In genomic region chr13:105929486-105929885, GRCh38 we compare ENCODE assay signal across 24 cellular contexts.
"Had no signal": no experiment of that assay in that cellular context is flagged by ENCODE, and none has a peak within 500 bp of the region (broad histone marks: within the 10 kb centered on the region; RNA-seq: fewer than 3 reads in every experiment).

No MANE protein-coding gene starts in this region.

- ATAC-seq: gastroesophageal sphincter; left cardiac atrium; left ventricle myocardium superior; naive thymus-derived CD8-positive, alpha-beta T cell; stimulated activated effector memory CD8-positive, alpha-beta T cell treated with anti-CD3 and anti-CD28 coated beads, Interleukin-12 subunit alpha, Interleukin-12 subunit beta, amount 100 ng/mL, for 72 hours; stimulated activated naive CD8-positive, alpha-beta T cell treated with anti-CD3 and anti-CD28 coated beads, Interleukin-15, Interleukin-2, amounts not matched to agents 100 U/mL and 50 U/mL, for 24 hours had no signal

- H3K27me3 ChIP-seq: esophagus muscularis mucosa, gastroesophageal sphincter, right atrium auricular region, sigmoid colon, suprapubic skin, thyroid gland had no signal

- H3K27me3 Mint-ChIP-seq: type B pancreatic cell had no signal

- H3K4me1 Mint-ChIP-seq: immature natural killer cell; naive thymus-derived CD8-positive, alpha-beta T cell; stimulated activated effector memory CD8-positive, alpha-beta T cell treated with anti-CD3 and anti-CD28 coated beads, Interleukin-12 subunit alpha, Interleukin-12 subunit beta, amount 100 ng/mL, for 72 hours had no signal

- FAIRE-seq: endometrium, kidney, small intestine, urothelium cell line had no signal

- H3K27ac ChIP-seq: epithelial cell of prostate, esophagus muscularis mucosa, gastroesophageal sphincter, right atrium auricular region, sigmoid colon, suprapubic skin, thyroid gland had no signal

- H3K4me1 ChIP-seq: right atrium auricular region, sigmoid colon, suprapubic skin had no signal

- H3K36me3 Mint-ChIP-seq: immature natural killer cell; naive thymus-derived CD8-positive, alpha-beta T cell; stimulated activated effector memory CD8-positive, alpha-beta T cell treated with anti-CD3 and anti-CD28 coated beads, Interleukin-12 subunit alpha, Interleukin-12 subunit beta, amount 100 ng/mL, for 72 hours; type B pancreatic cell had no signal

- H3K27ac Mint-ChIP-seq: immature natural killer cell; naive thymus-derived CD8-positive, alpha-beta T cell; stimulated activated effector memory CD8-positive, alpha-beta T cell treated with anti-CD3 and anti-CD28 coated beads, Interleukin-12 subunit alpha, Interleukin-12 subunit beta, amount 100 ng/mL, for 72 hours; type B pancreatic cell had no signal

- H3K4me3 ChIP-seq: esophagus muscularis mucosa, gastroesophageal sphincter, right atrium auricular region, sigmoid colon, suprapubic skin, thyroid gland had no signal

- H3K4me3 Mint-ChIP-seq: immature natural killer cell; naive thymus-derived CD8-positive, alpha-beta T cell; stimulated activated effector memory CD8-positive, alpha-beta T cell treated with anti-CD3 and anti-CD28 coated beads, Interleukin-12 subunit alpha, Interleukin-12 subunit beta, amount 100 ng/mL, for 72 hours; type B pancreatic cell had no signal

- H3K9me3 Mint-ChIP-seq: naive thymus-derived CD8-positive, alpha-beta T cell had no signal

- H3K9me3 ChIP-seq: esophagus muscularis mucosa, gastroesophageal sphincter, right atrium auricular region, sigmoid colon, suprapubic skin, thyroid gland had no signal

- DNase-seq: effector memory CD4-positive, alpha-beta T cell; foreskin fibroblast; immature natural killer cell; kidney; left cardiac atrium; left ventricle myocardium superior; mesendoderm; naive thymus-derived CD8-positive, alpha-beta T cell; posterior cingulate gyrus; sigmoid colon; small intestine; stimulated activated CD4-positive, alpha-beta T cell treated with anti-CD3 and anti-CD28 coated beads, Interleukin-4, amount 100 ng/mL, for 1 hour; stimulated activated CD8-positive, alpha-beta memory T cell treated with anti-CD3 and anti-CD28 coated beads, Interleukin-4, amount 100 ng/mL, for 48 hours; stimulated activated naive CD8-positive, alpha-beta T cell treated with anti-CD3 and anti-CD28 coated beads, Interleukin-15, Interleukin-2, amounts not matched to agents 100 U/mL and 50 U/mL, for 24 hours; thyroid gland had no signal

- H3K36me3 ChIP-seq: esophagus muscularis mucosa, gastroesophageal sphincter, right atrium auricular region, sigmoid colon, suprapubic skin, thyroid gland had no signal
